ENCODE assay signal across 20 cellular contexts in genomic region chr6:106884576-106884975, GRCh38.
"Had no signal": no experiment of that assay in that cellular context is flagged by ENCODE, and none has a peak within 500 bp of the region (broad histone marks: within the 10 kb centered on the region; RNA-seq: fewer than 3 reads in every experiment).

No MANE protein-coding gene starts in this region.

- H3K36me3 Mint-ChIP-seq: naive thymus-derived CD8-positive, alpha-beta T cell had no signal

- H3K4me1 Mint-ChIP-seq: naive thymus-derived CD8-positive, alpha-beta T cell; stimulated activated naive CD8-positive, alpha-beta T cell treated with anti-CD3 and anti-CD28 coated beads, Interleukin-15, amount 100 ng/mL, for 72 hours had no signal

- ATAC-seq: left ventricle myocardium superior; lower lobe of right lung; naive thymus-derived CD8-positive, alpha-beta T cell; pancreas; right lobe of liver; stimulated activated naive CD8-positive, alpha-beta T cell treated with anti-CD3 and anti-CD28 coated beads, Interleukin-15, amount 100 ng/mL, for 72 hours had no signal

- H3K27ac ChIP-seq: coronary artery, esophagus muscularis mucosa, lower lobe of right lung, pancreas, right lobe of liver, suprapubic skin, transverse colon had no signal

- DNase-seq: dermis blood vessel endothelial cell; effector memory CD4-positive, alpha-beta T cell; foreskin melanocyte; hypothalamus; left ventricle myocardium superior; lower lobe of right lung; naive thymus-derived CD8-positive, alpha-beta T cell; nephron progenitor cell; occipital lobe; pancreas; right lobe of liver; small intestine; stimulated activated CD4-positive, alpha-beta T cell treated with anti-CD3 and anti-CD28 coated beads, Interleukin-15, amount 100 ng/mL, for 24 hours; stimulated activated CD4-positive, alpha-beta T cell treated with anti-CD3 and anti-CD28 coated beads, Interleukin-2, amount 100 ng/mL, for 48 hours; stimulated activated naive CD4-positive, alpha-beta T cell; stimulated activated naive CD8-positive, alpha-beta T cell treated with anti-CD3 and anti-CD28 coated beads, Interleukin-15, amount 100 ng/mL, for 72 hours; transverse colon had no signal

- H3K4me3 ChIP-seq: coronary artery, esophagus muscularis mucosa, lower lobe of right lung, pancreas, right lobe of liver, suprapubic skin, transverse colon had no signal

- H3K27me3 ChIP-seq: esophagus muscularis mucosa, pancreas, right lobe of liver, suprapubic skin, transverse colon had no signal

- H3K9me3 ChIP-seq: esophagus muscularis mucosa, lower lobe of right lung, pancreas, right lobe of liver, suprapubic skin, transverse colon had no signal

- H3K27ac Mint-ChIP-seq: naive thymus-derived CD8-positive, alpha-beta T cell; stimulated activated naive CD8-positive, alpha-beta T cell treated with anti-CD3 and anti-CD28 coated beads, Interleukin-15, amount 100 ng/mL, for 72 hours had no signal

- H3K9me3 Mint-ChIP-seq: naive thymus-derived CD8-positive, alpha-beta T cell; nephron progenitor cell; stimulated activated naive CD8-positive, alpha-beta T cell treated with anti-CD3 and anti-CD28 coated beads, Interleukin-15, amount 100 ng/mL, for 72 hours had no signal

- H3K36me3 ChIP-seq: esophagus muscularis mucosa, lower lobe of right lung, pancreas, right lobe of liver, suprapubic skin, transverse colon had no signal

- H3K4me3 Mint-ChIP-seq: naive thymus-derived CD8-positive, alpha-beta T cell; nephron progenitor cell; stimulated activated naive CD8-positive, alpha-beta T cell treated with anti-CD3 and anti-CD28 coated beads, Interleukin-15, amount 100 ng/mL, for 72 hours had no signal

- H3K4me1 ChIP-seq: esophagus muscularis mucosa, lower lobe of right lung had no signal
